ENCODE assay signal across 9 cellular contexts in genomic region chr11:65988791-65989592, GRCh38. TPM values are rescaled to one million over a fixed set of nuclear protein-coding genes. Genes with fewer than 3 reads are reported as not detected.
DNase-seq lines count a peak whose midpoint lies in the region; ATAC-seq, FAIRE-seq and TF ChIP-seq lines count a peak whose summit lies in the region.
"Had no signal": no experiment of that assay in that cellular context is flagged by ENCODE, and none has a peak within 500 bp of the region (broad histone marks: within the 10 kb centered on the region; RNA-seq: fewer than 3 reads in every experiment).

No MANE protein-coding gene starts in this region.

- peak; percentile 99 for TF ChIP-seq CTCF in C4-2B (conservative IDR thresholded peaks at IDR 0.05)

- ATAC-seq in GM19372 (IDR thresholded peaks at IDR 0.05; ENCODE audit: low read depth, unreplicated experiment) (peak; percentile 72), HG03521 (IDR thresholded peaks at IDR 0.05; ENCODE audit: unreplicated experiment) (peak; percentile 87), left lobe of liver (peak; percentile 100)

- no peak overlapping the region for H3K27ac ChIP-seq in C4-2B

- peak; percentile 83 for FAIRE-seq in colon (lab: Jason Lieb, UNC)

- DNase-seq in NCI-H526 treated with DMSO at 0.1 percent for 48 hours (lab: John Stamatoyannopoulos, UW), result peak; percentile 95
- peak; percentile 87 to 97 for DNase-seq in activated CD4-positive, alpha-beta T cell treated with anti-CD3 and anti-CD28 coated beads for 4 hours
- DNase-seq in left lobe of liver (ENCODE audit: low spot score), result peak; percentile 89
- DNase-seq in stimulated activated CD4-positive, alpha-beta T cell treated with anti-CD3 and anti-CD28 coated beads, TNF-alpha, amount 100 ng/mL, for 1 hour (ENCODE audit: low read depth in 3 of 3, low spot score in 1 of 3), result peak; percentile 70 to 86 (median 84)

RNA-seq across cellular contexts. Expression of gene EIF1AD, which starts 13.0 kb away (rescaled TPM):
- 12.7 TPM for total RNA-seq in left lobe of liver

RNA-seq across cellular contexts. Expression of gene BANF1, which starts 13.3 kb away (rescaled TPM):
- total RNA-seq in left lobe of liver, result 67.3 TPM

RNA-seq across cellular contexts. Expression of gene CST6, which starts 22.8 kb away (rescaled TPM):
- not detected for total RNA-seq in left lobe of liver

RNA-seq across cellular contexts. Expression of gene SART1, which starts 27.5 kb away (rescaled TPM):
- total RNA-seq in left lobe of liver, result 14.6 TPM

RNA-seq across cellular contexts. Expression of gene CATSPER1, which starts 37.3 kb away (rescaled TPM):
- total RNA-seq in left lobe of liver, result not detected
- total RNA-seq: T-helper 1 cell treated with Interleukin-12 subunit alpha and Interleukin-12 subunit beta and Interleukin-4 antibody, amounts not matched to agents 30 ng/mL and 1 ng/mL, for 36 hours had no signal
